11 cellular contexts compared by ENCODE assay signal in genomic region chr5:180343110-180343845, GRCh38. TPM values are rescaled to one million over a fixed set of nuclear protein-coding genes. Genes with fewer than 3 reads are reported as not detected.
A peak's percentile ranks its signal among the peaks of the same experiment; 100 is the strongest.
DNase-seq lines count a peak whose midpoint lies in the region; ATAC-seq and TF ChIP-seq lines count a peak whose summit lies in the region.
"Had no signal": no experiment of that assay in that cellular context is flagged by ENCODE, and none has a peak within 500 bp of the region (broad histone marks: within the 10 kb centered on the region; RNA-seq: fewer than 3 reads in every experiment).

No MANE protein-coding gene starts in this region.

- peak overlapping the region; percentile 50 for H3K4me3 Mint-ChIP-seq in WTC11
- no peak overlapping the region for H3K4me3 Mint-ChIP-seq in naive thymus-derived CD4-positive, alpha-beta T cell

- H3K27ac Mint-ChIP-seq in WTC11, result peak overlapping the region; percentile 99
- no peak overlapping the region for H3K27ac Mint-ChIP-seq in naive thymus-derived CD4-positive, alpha-beta T cell

- H3K9me2 ChIP-seq in GM23248 (ENCODE audit: insufficient read depth), result no peaks in the 10 kb centered on the region

- no peaks in the 10 kb centered on the region for H3K27me3 Mint-ChIP-seq in WTC11 (ENCODE audit: low read depth)
- H3K27me3 Mint-ChIP-seq in naive thymus-derived CD4-positive, alpha-beta T cell, result peaks cover 9 to 23% (median 14%) of the 10 kb centered on the region in 5 donors

- H4K20me1 ChIP-seq in GM23248 (ENCODE audit: insufficient read depth), result no peaks in the 10 kb centered on the region; the same call in 1 of the 2 replicates

- peaks cover 49% of the 10 kb centered on the region for H3K4me1 ChIP-seq in GM23248 (ENCODE audit: insufficient read depth)
- no peaks in the 10 kb centered on the region for H3K4me1 ChIP-seq in naive thymus-derived CD4-positive, alpha-beta T cell (ENCODE audit: control insufficient read depth in 2 of 2, insufficient read depth in 2 of 2, low read length in 2 of 2)

- peaks cover 29% of the 10 kb centered on the region for H3K36me3 Mint-ChIP-seq in WTC11
- H3K36me3 Mint-ChIP-seq in naive thymus-derived CD4-positive, alpha-beta T cell, result no peaks in the 10 kb centered on the region

- H3K4me2 ChIP-seq in GM23248 (ENCODE audit: unreplicated experiment), result peak overlapping the region; percentile 90

- H3K4me1 Mint-ChIP-seq in WTC11, result peaks cover 88% of the 10 kb centered on the region
- no peaks in the 10 kb centered on the region for H3K4me1 Mint-ChIP-seq in naive thymus-derived CD4-positive, alpha-beta T cell

- CTCF ChIA-PET in WTC11 (lab: Charles Lee), result interaction anchor here (0.5 to 3.9 kb wide), 12 partner anchors 8 to 140 kb away, joined by 3 to 53 read pairs (median 5); no protein-coding TSS in a partner anchor
- CTCF ChIA-PET in naive thymus-derived CD4-positive, alpha-beta T cell (lab: Charles Lee), result interaction anchor here (0.6 to 1.7 kb wide), 2 partner anchors 14 to 34 kb away, joined by 3 to 4 read pairs; no protein-coding TSS in a partner anchor

- in situ Hi-C loops in GM23248 (cut with MboI), result no loop called here

- peak overlapping the region; percentile 79 for H3K27ac ChIP-seq in GM23248
- no peak overlapping the region for H3K27ac ChIP-seq in naive thymus-derived CD4-positive, alpha-beta T cell (ENCODE audit: low read depth, low read length)
- H3K27ac ChIP-seq: upper lobe of left lung had no signal

- H2AFZ ChIP-seq in GM23248, result peak overlapping the region; percentile 12; the same call in 1 of the 2 replicates

- TF ChIP-seq CTCF in WTC11 (IDR thresholded peaks at IDR 0.05), result no peak

- ATAC-seq in WTC11 (peak; percentile 55), sciatic nerve (peak; percentile 87), HG02885 (IDR thresholded peaks at IDR 0.05; ENCODE audit: poor library complexity, unreplicated experiment) (no peak)
- no peak for ATAC-seq in naive thymus-derived CD4-positive, alpha-beta T cell

- intact Hi-C loops in sciatic nerve (cut with DNase I), result no loop called here
- intact Hi-C loops in naive thymus-derived CD4-positive, alpha-beta T cell (cut with micrococcal nuclease), result no loop called here

- DNase-seq in GM23248, result peak; percentile 90
- peak; percentile 55 for DNase-seq in WTC11 (ENCODE audit: low spot score)
- DNase-seq in iPS DF 19.7 (ENCODE audit: low read depth, low spot score), result peak; percentile 45
- no peak for DNase-seq in sciatic nerve (ENCODE audit: low spot score)
- no peak for DNase-seq in naive thymus-derived CD4-positive, alpha-beta T cell
- no peak for DNase-seq in stimulated activated CD4-positive, alpha-beta T cell treated with anti-CD3 and anti-CD28 coated beads, Interleukin-4, amount 100 ng/mL, for 1 hour
- DNase-seq in CD1c-positive myeloid dendritic cell (ENCODE audit: extremely low spot score), result no peak
- DNase-seq: dermis blood vessel endothelial cell, NCI-H2029 treated with DMSO at 0.1 percent for 48 hours had no signal

- peak overlapping the region; percentile 64 for H3K9ac ChIP-seq in GM23248

- POLR2A ChIA-PET in WTC11 (lab: Charles Lee), result interaction anchor here (1.3 to 2.3 kb wide), 3 partner anchors 8 to 29 kb away, joined by 6 to 8 read pairs (median 6); no protein-coding TSS in a partner anchor
- POLR2A ChIA-PET in naive thymus-derived CD4-positive, alpha-beta T cell (lab: Charles Lee), result no interaction called here

- no peaks in the 10 kb centered on the region for H3K9me3 Mint-ChIP-seq in WTC11
- H3K9me3 Mint-ChIP-seq in naive thymus-derived CD4-positive, alpha-beta T cell, result no peaks in the 10 kb centered on the region

- no peaks in the 10 kb centered on the region for H3K36me3 ChIP-seq in GM23248 (ENCODE audit: low read depth)
- no peaks in the 10 kb centered on the region for H3K36me3 ChIP-seq in naive thymus-derived CD4-positive, alpha-beta T cell (ENCODE audit: control insufficient read depth in 2 of 3, insufficient read depth in 3 of 3, low read length in 3 of 3)
- H3K36me3 ChIP-seq: upper lobe of left lung had no signal

- H3K79me2 ChIP-seq in GM23248 (ENCODE audit: insufficient read depth), result peaks cover 57% of the 10 kb centered on the region

- no peaks in the 10 kb centered on the region for H3K27me3 ChIP-seq in GM23248 (replicated peaks; ENCODE audit: insufficient read depth)
- H3K27me3 ChIP-seq in naive thymus-derived CD4-positive, alpha-beta T cell (ENCODE audit: control insufficient read depth in 2 of 2, insufficient read depth in 2 of 2, low read length in 2 of 2), result no peaks in the 10 kb centered on the region
- H3K27me3 ChIP-seq: upper lobe of left lung had no signal

- WGBS in GM23248 (ENCODE audit: low coverage in 1 of 2, low lambda C conversion rate in 2 of 2, missing lambda C conversion rate in 2 of 2), 2 experiments, result 5 to 8% methylated on average over 19 of the region's 19 CpGs

- H3K9me3 ChIP-seq in GM23248 (ENCODE audit: low read depth), result no peaks in the 10 kb centered on the region
- no peaks in the 10 kb centered on the region for H3K9me3 ChIP-seq in naive thymus-derived CD4-positive, alpha-beta T cell (ENCODE audit: control insufficient read depth in 2 of 3, low read length in 3 of 3)
- H3K9me3 ChIP-seq: upper lobe of left lung had no signal

- H3F3A ChIP-seq in GM23248 (ENCODE audit: insufficient read depth), result peaks cover 35% of the 10 kb centered on the region

- H3K4me3 ChIP-seq in GM23248, result peak overlapping the region; percentile 56
- H3K4me3 ChIP-seq in naive thymus-derived CD4-positive, alpha-beta T cell (ENCODE audit: low read length), result no peak overlapping the region
- H3K4me3 ChIP-seq: upper lobe of left lung had no signal

TF ChIP-seq in WTC11, 78 proteins besides CTCF, POLR2A, EP300 and RAD21 (continues in another document):
- peak; percentile 60; the same call in 1 of the 2 replicates for TF ChIP-seq TEAD4 (CRISPR knock-in tag; IDR thresholded peaks at IDR 0.05)
- no peak; the same call in 1 of the 2 replicates for TF ChIP-seq FOXP4 (CRISPR knock-in tag; IDR thresholded peaks at IDR 0.05)
- TF ChIP-seq ZNF263 (CRISPR knock-in tag; IDR thresholded peaks at IDR 0.05; ENCODE audit: low read depth), result no peak
- TF ChIP-seq, protein P1, sequence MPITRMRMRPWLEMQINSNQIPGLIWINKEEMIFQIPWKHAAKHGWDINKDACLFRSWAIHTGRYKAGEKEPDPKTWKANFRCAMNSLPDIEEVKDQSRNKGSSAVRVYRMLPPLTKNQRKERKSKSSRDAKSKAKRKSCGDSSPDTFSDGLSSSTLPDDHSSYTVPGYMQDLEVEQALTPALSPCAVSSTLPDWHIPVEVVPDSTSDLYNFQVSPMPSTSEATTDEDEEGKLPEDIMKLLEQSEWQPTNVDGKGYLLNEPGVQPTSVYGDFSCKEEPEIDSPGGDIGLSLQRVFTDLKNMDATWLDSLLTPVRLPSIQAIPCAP (CRISPR knock-in tag; IDR thresholded peaks at IDR 0.05), result no peak
- TF ChIP-seq, protein P2, sequence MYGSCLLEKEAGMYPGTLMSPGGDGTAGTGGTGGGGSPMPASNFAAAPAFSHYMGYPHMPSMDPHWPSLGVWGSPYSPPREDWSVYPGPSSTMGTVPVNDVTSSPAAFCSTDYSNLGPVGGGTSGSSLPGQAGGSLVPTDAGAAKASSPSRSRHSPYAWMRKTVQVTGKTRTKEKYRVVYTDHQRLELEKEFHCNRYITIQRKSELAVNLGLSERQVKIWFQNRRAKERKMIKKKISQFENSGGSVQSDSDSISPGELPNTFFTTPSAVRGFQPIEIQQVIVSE (CRISPR knock-in tag; IDR thresholded peaks at IDR 0.05; ENCODE audit: borderline replicate concordance), result no peak
- TF ChIP-seq NFATC4 (CRISPR knock-in tag; IDR thresholded peaks at IDR 0.05), result no peak
- no peak for TF ChIP-seq KAT7 (CRISPR knock-in tag; IDR thresholded peaks at IDR 0.05; ENCODE audit: borderline replicate concordance)
- TF ChIP-seq MLX (CRISPR knock-in tag; IDR thresholded peaks at IDR 0.05), result no peak
- TF ChIP-seq JAZF1 (CRISPR knock-in tag; IDR thresholded peaks at IDR 0.05), result no peak
- TF ChIP-seq ATF1 (CRISPR knock-in tag; IDR thresholded peaks at IDR 0.05), result no peak
- TF ChIP-seq PRRX2 (CRISPR knock-in tag; IDR thresholded peaks at IDR 0.05), result no peak

RNA-seq across cellular contexts. Expression of gene GFPT2, which starts 9.9 kb away (rescaled TPM):
- total RNA-seq in GM23248 (2014; rRNA removed; shearing (Covaris generic)), result 45.2 and 49.1 TPM in 2 replicates
- 71.0 and 75.3 TPM in 2 replicates for polyA plus RNA-seq in GM23248 (2016; fragmentation: Nextera tagmentation; extraction: Ambion mirVana)
- total RNA-seq in WTC11 (2021) (124 to 138 TPM (median 136 TPM) in 3 replicates), sciatic nerve (39.8 TPM)
- total RNA-seq in naive thymus-derived CD4-positive, alpha-beta T cell, result under 1 TPM in 2 of 5 experiments, not detected in 3; 0.16 to 0.81 TPM
- polyA plus RNA-seq in naive thymus-derived CD4-positive, alpha-beta T cell, result not detected

RNA-seq across cellular contexts. Expression of gene MAPK9, which starts 51.4 kb away (rescaled TPM):
- 23.0 and 23.7 TPM in 2 replicates for total RNA-seq in GM23248 (2014; rRNA removed; shearing (Covaris generic))
- 22.5 and 24.1 TPM in 2 replicates for polyA plus RNA-seq in GM23248 (2016; fragmentation: Nextera tagmentation; extraction: Ambion mirVana)
- total RNA-seq in WTC11 (2021) (42.4 to 42.9 TPM (median 42.9 TPM) in 3 replicates), sciatic nerve (34.4 TPM)
- 10 to 100 TPM; 25.7 to 41.4 (median 31.2) TPM for total RNA-seq in naive thymus-derived CD4-positive, alpha-beta T cell
- 10 to 100 TPM; 14.7 to 18.0 TPM for polyA plus RNA-seq in naive thymus-derived CD4-positive, alpha-beta T cell

Comparison
In these comparisons a context has a peak if more than half of its experiments do, and no peak if none do; other contexts are left out.
1. DNase-seq: peak in GM23248 (single experiment), WTC11 (single experiment) and iPS DF 19.7 (single experiment); none in sciatic nerve (single experiment), naive thymus-derived CD4-positive, alpha-beta T cell (0 of 9), stimulated activated CD4-positive, alpha-beta T cell treated with anti-CD3 and anti-CD28 coated beads, Interleukin-4, amount 100 ng/mL, for 1 hour (single experiment) and CD1c-positive myeloid dendritic cell (single experiment).
2. ATAC-seq: peak in WTC11 (single experiment) and sciatic nerve (single experiment); none in naive thymus-derived CD4-positive, alpha-beta T cell (single experiment) and HG02885 (single experiment).
3. RNA of gene GFPT2, which starts 9.9 kb away (total RNA-seq): 124 to 138 TPM in WTC11, 45.2 to 49.1 TPM in GM23248 and 39.8 TPM in sciatic nerve (single experiment); 0.16 to 0.81 TPM in naive thymus-derived CD4-positive, alpha-beta T cell; every median in the first group is over 10 times any median in the second.